In the genomic region with DNA sequence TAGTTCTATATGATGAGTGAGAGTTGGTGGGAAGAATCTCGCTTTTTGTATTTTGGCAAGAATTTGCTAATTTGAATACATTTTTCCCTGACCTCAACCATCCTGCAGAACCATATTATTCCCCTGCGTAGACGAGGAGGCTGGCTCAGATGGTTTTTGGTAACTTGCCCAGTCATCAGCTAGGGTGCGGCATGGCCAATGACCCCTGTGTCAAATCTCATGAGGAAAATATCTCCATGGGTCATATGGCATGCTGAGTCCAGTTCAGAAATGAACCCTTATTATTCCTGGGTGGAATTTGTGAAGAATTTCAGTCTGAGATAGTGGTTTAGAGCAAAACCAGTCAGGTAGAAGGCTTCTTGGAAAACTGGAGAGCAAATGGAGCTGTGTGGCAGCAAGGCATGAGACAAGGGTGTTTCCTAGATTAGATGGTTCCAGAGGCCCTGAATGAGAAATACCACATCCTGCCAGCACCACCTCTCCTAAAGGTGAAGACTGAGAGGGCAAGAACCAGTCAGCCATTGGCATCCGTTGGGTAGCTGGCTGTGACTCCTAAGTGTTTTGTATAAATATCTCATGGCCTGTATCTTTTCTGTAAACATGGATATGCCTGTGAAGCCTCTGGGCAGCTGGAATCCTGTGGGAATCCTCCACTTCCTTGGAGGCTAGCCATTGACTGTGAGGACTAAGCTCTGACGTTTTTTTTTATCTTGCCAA, we compare ENCODE assay signal across 10 cellular contexts. TPM values are rescaled to one million over a fixed set of nuclear protein-coding genes. Genes with fewer than 3 reads are reported as not detected.
DNase-seq lines count a peak whose midpoint lies in the region; ATAC-seq lines count a peak whose summit lies in the region.
"Had no signal": no experiment of that assay in that cellular context is flagged by ENCODE, and none has a peak within 500 bp of the region (broad histone marks: within the 10 kb centered on the region; RNA-seq: fewer than 3 reads in every experiment).

No MANE protein-coding gene starts in this region.

- peak; percentile 19 for ATAC-seq in left colon

- intact Hi-C loops in left colon (cut with DNase I, micrococcal nuclease), result no loop called here

- DNase-seq in AG08395 (ENCODE audit: low spot score) (peak; percentile 25), HT1080 (ENCODE audit: low read depth) (peak; percentile 65), amniotic epithelial cell (ENCODE audit: low read depth) (peak; percentile 96), left colon (no peak), cortex of kidney (lab: John Stamatoyannopoulos, UW) (no peak), hypothalamus (lab: John Stamatoyannopoulos, UW) (no peak), HK-2 (ENCODE audit: unreplicated experiment) (no peak), NCI-H1105 (lab: John Stamatoyannopoulos, UW) (no peak)
- DNase-seq: NCI-H187 treated with DMSO at 0.1 percent for 48 hours had no signal

RNA-seq across cellular contexts. Expression of a gene that starts 5.8 kb away (rescaled TPM):
- 11.8 and 12.8 TPM in 2 replicates for total RNA-seq in HT1080 (2014; rRNA removed; shearing (Covaris generic))
- polyA plus RNA-seq in HT1080 (2015; cell fraction: cytosol; rRNA removed), result 38.0 TPM in 2 replicates
- 63.7 and 71.4 TPM in 2 replicates for polyA plus RNA-seq in HT1080 (2015; cell fraction: nucleus; rRNA removed)
- 10 to 100 TPM; 45.6 to 54.2 TPM for total RNA-seq in left colon

RNA-seq across cellular contexts. Expression of a gene that starts 47.9 kb away (rescaled TPM):
- total RNA-seq in HT1080 (2014; rRNA removed; shearing (Covaris generic)), result 1.2 TPM in 1 of 2 replicates, not detected in the other
- 0.44 and 0.45 TPM in 2 replicates for polyA plus RNA-seq in HT1080 (2015; cell fraction: cytosol; rRNA removed)
- 0.45 and 1.0 TPM in 2 replicates for polyA plus RNA-seq in HT1080 (2015; cell fraction: nucleus; rRNA removed)
- total RNA-seq in left colon, result not detected
- total RNA-seq: posterior vena cava had no signal

RNA-seq across cellular contexts. Expression of a gene that starts 54.4 kb away (rescaled TPM):
- total RNA-seq in HT1080 (2014; rRNA removed; shearing (Covaris generic)), result not detected in 2 replicates
- not detected in 2 replicates for polyA plus RNA-seq in HT1080 (2015; cell fraction: cytosol; rRNA removed)
- polyA plus RNA-seq in HT1080 (2015; cell fraction: nucleus; rRNA removed), result not detected in 2 replicates
- total RNA-seq in left colon, result not detected
- total RNA-seq: posterior vena cava had no signal

Comparison
In these comparisons a context has a peak if more than half of its experiments do, and no peak if none do; other contexts are left out.
1. DNase-seq: peak in AG08395 (single experiment), HT1080 (single experiment) and amniotic epithelial cell (single experiment); none in left colon (0 of 2), cortex of kidney (single experiment), hypothalamus (0 of 51), HK-2 (single experiment) and NCI-H1105 (single experiment).